8 cellular contexts compared by ENCODE assay signal in the genomic region with DNA sequence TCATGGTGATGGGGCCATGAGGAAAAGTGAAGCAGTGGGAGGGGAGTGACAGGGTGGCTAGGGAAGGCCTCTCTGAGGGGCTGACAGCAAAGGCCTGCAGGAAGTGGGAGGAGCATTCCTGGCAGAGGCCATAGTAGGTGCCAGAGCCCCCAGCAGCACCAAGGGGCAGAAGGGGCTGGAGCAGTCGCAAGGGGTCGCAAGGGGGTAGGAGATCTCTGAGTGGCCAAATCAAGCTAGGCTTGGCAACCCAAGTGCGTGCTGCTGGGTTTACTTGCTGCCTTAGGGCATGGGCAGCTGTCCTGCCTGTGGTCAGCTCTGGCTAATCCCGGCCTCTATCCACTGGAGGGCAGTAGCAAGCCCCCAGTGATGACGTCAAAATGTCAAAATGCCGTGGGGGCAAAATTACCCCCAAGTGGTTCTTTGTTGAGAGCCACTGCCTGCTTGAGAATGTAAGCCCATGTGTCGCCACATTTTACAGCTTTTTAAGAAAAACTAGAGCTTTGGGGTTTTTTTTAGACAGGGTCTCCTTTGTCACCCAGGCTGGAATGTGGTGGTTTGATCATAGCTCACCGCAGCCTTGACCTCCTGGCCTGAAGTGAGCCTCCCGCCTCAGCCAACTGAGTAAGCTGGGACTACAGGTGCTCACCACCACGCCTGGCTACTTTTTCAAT. TPM values are rescaled to one million over a fixed set of nuclear protein-coding genes. Genes with fewer than 3 reads are reported as not detected.
DNase-seq lines count a peak whose midpoint lies in the region; ATAC-seq and TF ChIP-seq lines count a peak whose summit lies in the region.

No MANE protein-coding gene starts in this region.

- peaks cover 10 to 81% (median 11%) of the 10 kb centered on the region in 3 donors for H3K36me3 Mint-ChIP-seq in CD8-positive, alpha-beta memory T cell
- peaks cover 40% of the 10 kb centered on the region for H3K36me3 Mint-ChIP-seq in activated CD8-positive, alpha-beta T cell treated with anti-CD3 and anti-CD28 coated beads for 36 hours (ENCODE audit: low read depth)
- H3K36me3 Mint-ChIP-seq in stimulated activated naive B cell treated with anti-CD40 and anti-IgM and Interleukin-4, amounts not matched to agents 10 μg/mL and 1 μg/mL and 100 μg/mL, for 72 hours = peaks cover 46 to 76% of the 10 kb centered on the region in 2 donors

- peaks cover 0 to 2% of the 10 kb centered on the region in 2 donors for H3K27me3 Mint-ChIP-seq in CD8-positive, alpha-beta memory T cell
- H3K27me3 Mint-ChIP-seq in activated CD8-positive, alpha-beta T cell treated with anti-CD3 and anti-CD28 coated beads for 36 hours = no peaks in the 10 kb centered on the region
- H3K27me3 Mint-ChIP-seq in stimulated activated naive B cell treated with anti-CD40 and anti-IgM and Interleukin-4, amounts not matched to agents 10 μg/mL and 1 μg/mL and 100 μg/mL, for 72 hours = no peaks in the 10 kb centered on the region

- H3K4me1 Mint-ChIP-seq in CD8-positive, alpha-beta memory T cell = peaks cover 33 to 59% (median 44%) of the 10 kb centered on the region in 3 donors
- H3K4me1 Mint-ChIP-seq in activated CD8-positive, alpha-beta T cell treated with anti-CD3 and anti-CD28 coated beads for 36 hours (ENCODE audit: low read depth) = peaks cover 49% of the 10 kb centered on the region
- peaks cover 52 to 73% of the 10 kb centered on the region in 2 donors for H3K4me1 Mint-ChIP-seq in stimulated activated naive B cell treated with anti-CD40 and anti-IgM and Interleukin-4, amounts not matched to agents 10 μg/mL and 1 μg/mL and 100 μg/mL, for 72 hours

- WGBS in right cardiac atrium = 50% methylated on average over 10 of the region's 10 CpGs

- no peaks in the 10 kb centered on the region for H3K27me3 ChIP-seq in CD8-positive, alpha-beta memory T cell (ENCODE audit: insufficient read depth, low read length, poor library complexity, severe bottlenecking)
- H3K27me3 ChIP-seq in right cardiac atrium (ENCODE audit: control insufficient read depth, insufficient read depth) = no peaks in the 10 kb centered on the region
- H3K27me3 ChIP-seq in effector memory CD4-positive, alpha-beta T cell (replicated peaks; ENCODE audit: control insufficient read depth, insufficient read depth, low read length, poor library complexity, severe bottlenecking) = no peaks in the 10 kb centered on the region

- DNase-seq in CD8-positive, alpha-beta memory T cell = no peak
- DNase-seq in HK-2 (ENCODE audit: unreplicated experiment) (peak; percentile 78), right cardiac atrium (peak; percentile 60 to 77 (median 76)), NCI-H1694 treated with DMSO at 0.1 percent for 48 hours (lab: John Stamatoyannopoulos, UW) (no peak), DMS153 (lab: John Stamatoyannopoulos, UW) (no peak)
- DNase-seq in activated CD8-positive, alpha-beta T cell treated with anti-CD3 and anti-CD28 coated beads for 36 hours = peak; percentile 24
- DNase-seq in stimulated activated naive B cell treated with anti-CD40 and anti-IgM and Interleukin-4, amounts not matched to agents 10 μg/mL and 1 μg/mL and 100 μg/mL, for 72 hours = no peak
- DNase-seq in effector memory CD4-positive, alpha-beta T cell = no peak

- peaks cover 22% of the 10 kb centered on the region for H3K4me1 ChIP-seq in CD8-positive, alpha-beta memory T cell (ENCODE audit: insufficient read depth, low read length)
- H3K4me1 ChIP-seq in right cardiac atrium (ENCODE audit: control insufficient read depth, insufficient read depth, low read length) = peaks cover 12% of the 10 kb centered on the region
- peaks cover 6% of the 10 kb centered on the region for H3K4me1 ChIP-seq in effector memory CD4-positive, alpha-beta T cell (ENCODE audit: control insufficient read depth, insufficient read depth, low read length, poor library complexity, severe bottlenecking)

- H3K9me3 ChIP-seq in CD8-positive, alpha-beta memory T cell (ENCODE audit: low read length) = no peaks in the 10 kb centered on the region
- no peaks in the 10 kb centered on the region for H3K9me3 ChIP-seq in right cardiac atrium (ENCODE audit: control insufficient read depth, low read length)
- no peaks in the 10 kb centered on the region for H3K9me3 ChIP-seq in effector memory CD4-positive, alpha-beta T cell (ENCODE audit: control insufficient read depth, low read length)

- intact Hi-C loops in activated CD8-positive, alpha-beta T cell treated with anti-CD3 and anti-CD28 coated beads for 36 hours (cut with micrococcal nuclease) = no loop called here
- intact Hi-C loops in right cardiac atrium (cut with DNase I) = loop anchor here in 1 of 4 donors (5.0 kb wide), 1 partner anchor 36 kb away; no protein-coding TSS in a partner anchor

- ATAC-seq in activated CD8-positive, alpha-beta T cell treated with anti-CD3 and anti-CD28 coated beads for 36 hours = no peak
- ATAC-seq in right cardiac atrium = peak; percentile 3 to 13
- ATAC-seq in stimulated activated naive B cell treated with anti-CD40 and anti-IgM and Interleukin-4, amounts not matched to agents 10 μg/mL and 1 μg/mL and 100 μg/mL, for 72 hours (replicated peaks) = no peak

- TF ChIP-seq CTCF in activated CD8-positive, alpha-beta T cell treated with anti-CD3 and anti-CD28 coated beads for 36 hours (IDR thresholded peaks at IDR 0.05) = peak; percentile 38

- peaks cover 26% of the 10 kb centered on the region for H3K36me3 ChIP-seq in CD8-positive, alpha-beta memory T cell (ENCODE audit: insufficient read depth, low read length)
- peaks cover 49% of the 10 kb centered on the region for H3K36me3 ChIP-seq in effector memory CD4-positive, alpha-beta T cell (ENCODE audit: control insufficient read depth, insufficient read depth, low read length)

- no peak overlapping the region for H3K27ac ChIP-seq in CD8-positive, alpha-beta memory T cell (ENCODE audit: low read depth, low read length)
- peak overlapping the region; percentile 80 for H3K27ac ChIP-seq in right cardiac atrium (ENCODE audit: low read length)
- no peak overlapping the region for H3K27ac ChIP-seq in effector memory CD4-positive, alpha-beta T cell (ENCODE audit: insufficient read depth, low read length, poor library complexity, severe bottlenecking)

- CTCF ChIA-PET in CD8-positive, alpha-beta memory T cell (lab: Charles Lee) = interaction anchor here (0.8 to 1.1 kb wide), 3 partner anchors 13 to 33 kb away, joined by 3 to 5 read pairs (median 3); no protein-coding TSS in a partner anchor
- CTCF ChIA-PET in activated CD8-positive, alpha-beta T cell treated with anti-CD3 and anti-CD28 coated beads for 36 hours (lab: Charles Lee) = interaction anchor here (0.9 to 1.5 kb wide), 5 partner anchors 11 to 101 kb away, joined by 3 to 4 read pairs (median 3); a partner anchor contains a TSS

- H3K4me3 Mint-ChIP-seq in CD8-positive, alpha-beta memory T cell = peak overlapping the region in 1 of 7 donors; percentile 68
- H3K4me3 Mint-ChIP-seq in activated CD8-positive, alpha-beta T cell treated with anti-CD3 and anti-CD28 coated beads for 36 hours = no peak overlapping the region
- H3K4me3 Mint-ChIP-seq in stimulated activated naive B cell treated with anti-CD40 and anti-IgM and Interleukin-4, amounts not matched to agents 10 μg/mL and 1 μg/mL and 100 μg/mL, for 72 hours = no peak overlapping the region

- H3K9me3 Mint-ChIP-seq in CD8-positive, alpha-beta memory T cell = peaks cover 0 to under 1% (median 0%) of the 10 kb centered on the region in 5 donors
- H3K9me3 Mint-ChIP-seq in activated CD8-positive, alpha-beta T cell treated with anti-CD3 and anti-CD28 coated beads for 36 hours = no peaks in the 10 kb centered on the region
- no peaks in the 10 kb centered on the region for H3K9me3 Mint-ChIP-seq in stimulated activated naive B cell treated with anti-CD40 and anti-IgM and Interleukin-4, amounts not matched to agents 10 μg/mL and 1 μg/mL and 100 μg/mL, for 72 hours

- peak overlapping the region in 7 of 8 donors; percentile 20 to 95 (median 89) for H3K27ac Mint-ChIP-seq in CD8-positive, alpha-beta memory T cell
- H3K27ac Mint-ChIP-seq in activated CD8-positive, alpha-beta T cell treated with anti-CD3 and anti-CD28 coated beads for 36 hours = peak overlapping the region; percentile 77
- peak overlapping the region; percentile 56 for H3K27ac Mint-ChIP-seq in stimulated activated naive B cell treated with anti-CD40 and anti-IgM and Interleukin-4, amounts not matched to agents 10 μg/mL and 1 μg/mL and 100 μg/mL, for 72 hours

- POLR2A ChIA-PET in CD8-positive, alpha-beta memory T cell (lab: Charles Lee) = interaction anchor here (1.8 kb wide), 1 partner anchor 31 kb away, joined by 6 read pairs; no protein-coding TSS in a partner anchor
- POLR2A ChIA-PET in activated CD8-positive, alpha-beta T cell treated with anti-CD3 and anti-CD28 coated beads for 36 hours (lab: Charles Lee) = interaction anchor here (0.7 to 1.6 kb wide), 4 partner anchors 11 to 59 kb away, joined by 3 to 5 read pairs (median 4); no protein-coding TSS in a partner anchor

- H3K4me3 ChIP-seq in CD8-positive, alpha-beta memory T cell (ENCODE audit: low read length) = no peak overlapping the region
- H3K4me3 ChIP-seq in right cardiac atrium (ENCODE audit: low read length) = no peak overlapping the region
- no peak overlapping the region for H3K4me3 ChIP-seq in effector memory CD4-positive, alpha-beta T cell (ENCODE audit: insufficient read depth, low read depth, low read length, poor library complexity, severe bottlenecking)

RNA-seq across cellular contexts. Expression of a gene that starts 11.8 kb away (rescaled TPM):
- total RNA-seq in CD8-positive, alpha-beta memory T cell = 10 to 100 TPM; 31.7 to 32.1 TPM
- polyA plus RNA-seq in CD8-positive, alpha-beta memory T cell = 29.7 TPM
- total RNA-seq in activated CD8-positive, alpha-beta T cell treated with anti-CD3 and anti-CD28 coated beads for 36 hours = 10 to 100 TPM; 15.9 to 20.4 TPM
- total RNA-seq in right cardiac atrium = 10 to 100 TPM; 17.9 to 22.2 (median 18.9) TPM
- polyA plus RNA-seq in right cardiac atrium = 12.2 TPM

RNA-seq across cellular contexts. Expression of a gene that starts 32.0 kb away (rescaled TPM):
- 100 to 1,000 TPM; 152 to 161 TPM for total RNA-seq in CD8-positive, alpha-beta memory T cell
- polyA plus RNA-seq in CD8-positive, alpha-beta memory T cell = 104 TPM
- total RNA-seq in activated CD8-positive, alpha-beta T cell treated with anti-CD3 and anti-CD28 coated beads for 36 hours = 100 to 1,000 TPM; 112 to 123 TPM
- 10 to 100 TPM; 27.0 to 39.3 (median 33.3) TPM for total RNA-seq in right cardiac atrium
- 23.9 TPM for polyA plus RNA-seq in right cardiac atrium

RNA-seq across cellular contexts. Expression of a gene that starts 42.2 kb away (rescaled TPM):
- total RNA-seq in CD8-positive, alpha-beta memory T cell = 1 to 10 TPM; 8.5 to 9.7 TPM
- 15.4 TPM for polyA plus RNA-seq in CD8-positive, alpha-beta memory T cell
- 1 to 10 TPM; 3.1 to 5.1 TPM for total RNA-seq in activated CD8-positive, alpha-beta T cell treated with anti-CD3 and anti-CD28 coated beads for 36 hours
- 1 to 10 TPM; 3.3 to 3.8 (median 3.5) TPM for total RNA-seq in right cardiac atrium
- 5.1 TPM for polyA plus RNA-seq in right cardiac atrium

RNA-seq across cellular contexts. Expression of a gene that starts 54.6 kb away (rescaled TPM):
- 1 to 10 TPM; 2.6 to 3.8 TPM for total RNA-seq in CD8-positive, alpha-beta memory T cell
- 3.7 TPM for polyA plus RNA-seq in CD8-positive, alpha-beta memory T cell
- total RNA-seq in activated CD8-positive, alpha-beta T cell treated with anti-CD3 and anti-CD28 coated beads for 36 hours = 1 to 10 TPM; 8.9 to 9.1 TPM
- 1 to 10 TPM; 4.6 to 6.7 (median 5.8) TPM for total RNA-seq in right cardiac atrium
- 8.5 TPM for polyA plus RNA-seq in right cardiac atrium

RNA-seq across cellular contexts. Expression of a gene that starts 57.6 kb away (rescaled TPM):
- total RNA-seq in CD8-positive, alpha-beta memory T cell = 100 to 1,000 TPM; 270 to 279 TPM
- polyA plus RNA-seq in CD8-positive, alpha-beta memory T cell = 100 TPM
- 100 to 1,000 TPM; 257 to 259 TPM for total RNA-seq in activated CD8-positive, alpha-beta T cell treated with anti-CD3 and anti-CD28 coated beads for 36 hours
- total RNA-seq in right cardiac atrium = 100 to 1,000 TPM; 134 to 152 (median 141) TPM
- polyA plus RNA-seq in right cardiac atrium = 89.4 TPM

Comparison
In these comparisons a context has a peak if more than half of its experiments do, and no peak if none do; other contexts are left out.
1. DNase-seq: peak in HK-2 (single experiment), activated CD8-positive, alpha-beta T cell treated with anti-CD3 and anti-CD28 coated beads for 36 hours (single experiment) and right cardiac atrium (3 of 3); none in CD8-positive, alpha-beta memory T cell (0 of 5), stimulated activated naive B cell treated with anti-CD40 and anti-IgM and Interleukin-4, amounts not matched to agents 10 μg/mL and 1 μg/mL and 100 μg/mL, for 72 hours (single experiment), effector memory CD4-positive, alpha-beta T cell (0 of 3), NCI-H1694 treated with DMSO at 0.1 percent for 48 hours (single experiment) and DMS153 (single experiment).
2. ATAC-seq: peak in right cardiac atrium (2 of 2); none in activated CD8-positive, alpha-beta T cell treated with anti-CD3 and anti-CD28 coated beads for 36 hours (single experiment) and stimulated activated naive B cell treated with anti-CD40 and anti-IgM and Interleukin-4, amounts not matched to agents 10 μg/mL and 1 μg/mL and 100 μg/mL, for 72 hours (0 of 2).
3. Peak in every context shown above with its lines, with median percentiles within 50 percentile points of each other: H3K27ac Mint-ChIP-seq.